1 cellular context compared by ENCODE assay signal in genomic region chr6:75210885-75211739, GRCh38.
TF ChIP-seq lines count a peak whose summit lies in the region.

No MANE protein-coding gene starts in this region.

TF ChIP-seq in H1, 55 proteins besides CTCF, POLR2A, EP300 and RAD21 (continued from another document):
- TF ChIP-seq CBX8 (IDR thresholded peaks at IDR 0.05; ENCODE audit: borderline replicate concordance, low read depth, low read length), result no peak
- no peak for TF ChIP-seq POLR2AphosphoS5 (IDR thresholded peaks at IDR 0.05; ENCODE audit: low read depth, low read length)
- no peak for TF ChIP-seq TBP (IDR thresholded peaks at IDR 0.05; ENCODE audit: low read depth, low read length)
- no peak for TF ChIP-seq GTF2F1 (IDR thresholded peaks at IDR 0.05; ENCODE audit: borderline replicate concordance, low read depth, low read length)
